ENCODE assay signal across 1 cellular context in the genomic region with DNA sequence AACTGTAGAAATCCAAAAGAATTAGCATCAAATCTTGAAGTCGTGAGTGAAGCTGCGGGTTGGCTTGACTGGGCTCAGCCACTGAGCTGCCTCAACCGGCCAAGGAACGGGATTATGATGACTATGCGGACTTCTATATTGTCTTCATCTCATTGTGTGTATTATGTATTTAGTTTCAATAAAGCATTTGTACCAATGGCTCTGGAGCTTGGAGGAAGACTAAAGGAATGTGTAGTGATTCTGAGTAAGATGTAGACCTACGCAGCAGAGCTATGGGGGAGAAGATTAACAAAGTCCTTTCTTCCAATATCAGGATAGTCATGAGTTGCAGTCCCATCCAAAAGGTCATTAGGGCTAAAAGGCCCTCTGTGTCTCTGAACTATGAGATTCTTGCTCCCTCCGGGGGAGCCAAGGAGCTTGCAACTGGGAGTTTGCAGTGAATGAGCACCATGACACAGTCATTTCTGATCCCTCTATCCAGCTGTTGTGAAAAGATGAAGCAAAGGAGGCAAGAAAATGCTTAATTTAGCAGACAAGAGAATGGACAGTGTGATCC.
TF ChIP-seq lines count a peak whose summit lies in the region.

No MANE protein-coding gene starts in this region.

TF ChIP-seq in PFSK-1, 5 proteins besides CTCF, POLR2A, EP300 and RAD21:
- TF ChIP-seq POLR2AphosphoS5 (IDR thresholded peaks at IDR 0.05; ENCODE audit: low read depth, low read length) = 0 out of 2 replicates have a peak, but pooled peaks have one; percentile 15
- TF ChIP-seq, protein P1, sequence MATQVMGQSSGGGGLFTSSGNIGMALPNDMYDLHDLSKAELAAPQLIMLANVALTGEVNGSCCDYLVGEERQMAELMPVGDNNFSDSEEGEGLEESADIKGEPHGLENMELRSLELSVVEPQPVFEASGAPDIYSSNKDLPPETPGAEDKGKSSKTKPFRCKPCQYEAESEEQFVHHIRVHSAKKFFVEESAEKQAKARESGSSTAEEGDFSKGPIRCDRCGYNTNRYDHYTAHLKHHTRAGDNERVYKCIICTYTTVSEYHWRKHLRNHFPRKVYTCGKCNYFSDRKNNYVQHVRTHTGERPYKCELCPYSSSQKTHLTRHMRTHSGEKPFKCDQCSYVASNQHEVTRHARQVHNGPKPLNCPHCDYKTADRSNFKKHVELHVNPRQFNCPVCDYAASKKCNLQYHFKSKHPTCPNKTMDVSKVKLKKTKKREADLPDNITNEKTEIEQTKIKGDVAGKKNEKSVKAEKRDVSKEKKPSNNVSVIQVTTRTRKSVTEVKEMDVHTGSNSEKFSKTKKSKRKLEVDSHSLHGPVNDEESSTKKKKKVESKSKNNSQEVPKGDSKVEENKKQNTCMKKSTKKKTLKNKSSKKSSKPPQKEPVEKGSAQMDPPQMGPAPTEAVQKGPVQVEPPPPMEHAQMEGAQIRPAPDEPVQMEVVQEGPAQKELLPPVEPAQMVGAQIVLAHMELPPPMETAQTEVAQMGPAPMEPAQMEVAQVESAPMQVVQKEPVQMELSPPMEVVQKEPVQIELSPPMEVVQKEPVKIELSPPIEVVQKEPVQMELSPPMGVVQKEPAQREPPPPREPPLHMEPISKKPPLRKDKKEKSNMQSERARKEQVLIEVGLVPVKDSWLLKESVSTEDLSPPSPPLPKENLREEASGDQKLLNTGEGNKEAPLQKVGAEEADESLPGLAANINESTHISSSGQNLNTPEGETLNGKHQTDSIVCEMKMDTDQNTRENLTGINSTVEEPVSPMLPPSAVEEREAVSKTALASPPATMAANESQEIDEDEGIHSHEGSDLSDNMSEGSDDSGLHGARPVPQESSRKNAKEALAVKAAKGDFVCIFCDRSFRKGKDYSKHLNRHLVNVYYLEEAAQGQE (IDR thresholded peaks at IDR 0.05; ENCODE audit: insufficient read depth in 1 of 2, low read depth in 2 of 2, low read length in 2 of 2) = no peak
- TF ChIP-seq TAF1 (IDR thresholded peaks at IDR 0.05; ENCODE audit: borderline replicate concordance, insufficient read depth, low read length) = no peak
- no peak for TF ChIP-seq FOXP2 (optimal IDR thresholded peaks at IDR 0.05; ENCODE audit: borderline replicate concordance, extremely low read depth, extremely low read length, insufficient read depth)
- no peak for TF ChIP-seq SIN3A (IDR thresholded peaks at IDR 0.05; ENCODE audit: borderline replicate concordance, insufficient read depth, low read length)
